1 cellular context compared by ENCODE assay signal in the genomic region with DNA sequence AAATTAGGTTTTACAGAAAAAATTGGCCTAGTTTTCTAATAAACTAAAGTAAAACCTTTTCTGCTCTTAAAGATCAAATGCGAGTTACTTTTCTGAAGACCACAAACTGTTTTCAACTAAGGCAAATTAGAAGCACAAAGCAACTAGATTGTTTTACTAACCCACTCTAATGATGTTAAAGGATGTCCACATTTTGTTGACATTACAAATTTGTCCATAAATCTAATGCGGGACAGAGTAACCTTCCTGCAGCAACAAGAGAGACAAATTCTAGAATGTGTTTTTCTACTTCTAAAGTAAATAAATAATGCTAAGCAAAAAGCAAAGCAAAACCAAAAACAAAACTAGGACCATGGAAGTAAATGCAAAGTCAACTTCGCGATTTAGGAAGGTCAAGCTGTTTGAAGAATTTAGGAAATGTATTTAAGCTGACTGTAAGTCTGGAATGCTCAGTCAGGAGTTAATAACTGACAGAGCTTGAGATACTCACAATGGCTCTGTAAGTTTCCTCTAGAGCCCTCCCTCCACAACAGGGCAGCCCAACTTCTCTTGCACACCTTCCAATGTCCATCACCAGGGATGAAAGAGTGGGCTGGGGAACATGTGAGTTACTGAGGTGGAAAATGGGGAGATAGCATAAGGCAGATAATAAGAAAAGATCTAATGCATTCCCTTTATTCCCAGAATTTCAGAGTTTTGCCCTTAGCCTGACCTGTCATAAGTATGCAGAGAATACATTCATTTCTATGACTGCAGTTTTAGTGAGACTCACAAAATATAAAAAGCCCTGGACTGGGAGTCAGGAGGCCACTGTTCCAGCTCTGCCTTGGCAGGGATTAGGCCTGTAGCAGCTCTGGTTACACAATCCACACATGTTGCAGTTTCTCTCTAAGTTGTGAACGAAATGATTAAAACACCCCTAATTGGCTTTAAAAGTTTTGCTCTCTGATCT.
TF ChIP-seq lines count a peak whose summit lies in the region.

No MANE protein-coding gene starts in this region.

TF ChIP-seq in HepG2, 621 proteins besides CTCF, POLR2A, EP300 and RAD21 (continued from another document):
- TF ChIP-seq, protein P1, sequence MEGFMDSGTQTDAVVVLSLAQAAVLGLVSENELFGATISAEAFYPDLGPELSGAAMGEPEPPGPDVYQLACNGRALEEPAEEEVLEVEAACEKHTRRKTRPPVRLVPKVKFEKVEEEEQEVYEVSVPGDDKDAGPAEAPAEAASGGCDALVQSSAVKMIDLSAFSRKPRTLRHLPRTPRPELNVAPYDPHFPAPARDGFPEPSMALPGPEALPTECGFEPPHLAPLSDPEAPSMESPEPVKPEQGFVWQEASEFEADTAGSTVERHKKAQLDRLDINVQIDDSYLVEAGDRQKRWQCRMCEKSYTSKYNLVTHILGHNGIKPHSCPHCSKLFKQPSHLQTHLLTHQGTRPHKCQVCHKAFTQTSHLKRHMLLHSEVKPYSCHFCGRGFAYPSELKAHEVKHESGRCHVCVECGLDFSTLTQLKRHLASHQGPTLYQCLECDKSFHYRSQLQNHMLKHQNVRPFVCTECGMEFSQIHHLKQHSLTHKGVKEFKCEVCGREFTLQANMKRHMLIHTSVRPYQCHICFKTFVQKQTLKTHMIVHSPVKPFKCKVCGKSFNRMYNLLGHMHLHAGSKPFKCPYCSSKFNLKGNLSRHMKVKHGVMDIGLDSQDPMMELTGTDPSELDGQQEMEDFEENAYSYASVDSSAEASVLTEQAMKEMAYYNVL (CRISPR knock-in tag; IDR thresholded peaks at IDR 0.05; ENCODE audit: borderline replicate concordance), result peak; percentile 47; the same call in 1 of the 2 replicates
- TF ChIP-seq LCORL (IDR thresholded peaks at IDR 0.05), result peak; percentile 89; the same call in 1 of the 2 replicates
- peak; percentile 91 for TF ChIP-seq LCORL (CRISPR knock-in tag; IDR thresholded peaks at IDR 0.05)
- TF ChIP-seq ZNF282 (IDR thresholded peaks at IDR 0.05; ENCODE audit: partially characterized antibody), result no peak
- TF ChIP-seq ZSCAN22 (CRISPR knock-in tag; IDR thresholded peaks at IDR 0.05), result no peak
- TF ChIP-seq ZNF883 (CRISPR knock-in tag; IDR thresholded peaks at IDR 0.05; ENCODE audit: not compliant biosample characterization), result no peak
- no peak for TF ChIP-seq MTA1 (CRISPR knock-in tag; IDR thresholded peaks at IDR 0.05; ENCODE audit: borderline replicate concordance)
- TF ChIP-seq CHD4 (IDR thresholded peaks at IDR 0.05; ENCODE audit: borderline replicate concordance, low read length), result peak; percentile 62; the same call in 1 of the 2 replicates
